ENCODE assay signal across 16 cellular contexts in genomic region chr4:164442167-164442566, GRCh38.
DNase-seq lines count a peak whose midpoint lies in the region; FAIRE-seq lines count a peak whose summit lies in the region.
"Had no signal": no experiment of that assay in that cellular context is flagged by ENCODE, and none has a peak within 500 bp of the region (broad histone marks: within the 10 kb centered on the region; RNA-seq: fewer than 3 reads in every experiment).

No MANE protein-coding gene starts in this region.

- FAIRE-seq in HTR-8/SVneo (lab: Jason Lieb, UNC) = peak; percentile 36
- FAIRE-seq: GM12878, RCC 7860 had no signal

- no peaks in the 10 kb centered on the region for H3K36me3 ChIP-seq in SK-N-MC (ENCODE audit: insufficient read depth, low read length)

- peak overlapping the region; percentile 57 for H3K9ac ChIP-seq in SK-N-MC (ENCODE audit: insufficient read length)

- H3K27ac ChIP-seq in SK-N-MC (peak overlapping the region; percentile 95), epithelial cell of prostate (peak overlapping the region; percentile 31)

- peak overlapping the region; percentile 68 for H3K4me3 ChIP-seq in SK-N-MC
- no peak overlapping the region for H3K4me3 ChIP-seq in skeletal muscle cell (ENCODE audit: low read depth, low read length)
- H3K4me3 ChIP-seq: GM12878 had no signal

- H3K9me3 ChIP-seq in SK-N-MC (ENCODE audit: low read depth, low read length) = no peaks in the 10 kb centered on the region

- DNase-seq in HTR-8/SVneo (ENCODE audit: insufficient read length, low spot score) = no peak
- DNase-seq in SK-N-MC (ENCODE audit: low read depth, low spot score) = peak; percentile 77
- peak; percentile 46 for DNase-seq in epithelial cell of prostate (ENCODE audit: low read depth, low spot score)
- DNase-seq in skeletal muscle cell (ENCODE audit: low read depth) = peak; percentile 8
- no peak for DNase-seq in NCI-H146 treated with DMSO at 0.1 percent for 48 hours (lab: John Stamatoyannopoulos, UW; ENCODE audit: unreplicated experiment)
- no peak for DNase-seq in putamen (ENCODE audit: low spot score)
- DNase-seq in midbrain (lab: John Stamatoyannopoulos, UW) = no peak
- DNase-seq in NCI-H1105 treated with DMSO at 0.1 percent for 48 hours (lab: John Stamatoyannopoulos, UW) = no peak
- DNase-seq: CD8-positive, alpha-beta T cell; HCEC 1CT; MV-4-11; NCI-H146; NCI-H345; NCI-H82 had no signal

Comparison
In these comparisons a context has a peak if more than half of its experiments do, and no peak if none do; other contexts are left out.
1. DNase-seq: peak in SK-N-MC (single experiment), epithelial cell of prostate (single experiment) and skeletal muscle cell (single experiment); none in HTR-8/SVneo (single experiment), NCI-H146 treated with DMSO at 0.1 percent for 48 hours (single experiment), putamen (single experiment), midbrain (single experiment) and NCI-H1105 treated with DMSO at 0.1 percent for 48 hours (single experiment).